1 cellular context compared by ENCODE assay signal in genomic region chr12:88579941-88580871, GRCh38.
A peak's percentile ranks its signal among the peaks of the same experiment; 100 is the strongest.
TF ChIP-seq lines count a peak whose summit lies in the region.

TSS of gene KITLG (minus strand) at chr12:88580471. CDS start at chr12:88580278, 193 bp downstream.

TF ChIP-seq in HepG2, 621 proteins besides CTCF, POLR2A, EP300 and RAD21 (continued from another document and continues in another):
- no peak for TF ChIP-seq HIC2 (CRISPR knock-in tag; IDR thresholded peaks at IDR 0.05; ENCODE audit: low read depth)
- no peak for TF ChIP-seq NKX3-1 (CRISPR knock-in tag; IDR thresholded peaks at IDR 0.05)
- no peak for TF ChIP-seq NFIB (CRISPR knock-in tag; IDR thresholded peaks at IDR 0.05; ENCODE audit: borderline replicate concordance)
- no peak for TF ChIP-seq GPN1 (CRISPR knock-in tag; IDR thresholded peaks at IDR 0.05; ENCODE audit: borderline replicate concordance)
- TF ChIP-seq HMG20B (CRISPR knock-in tag; conservative IDR thresholded peaks at IDR 0.05), result no peak
- TF ChIP-seq TEF (CRISPR knock-in tag; IDR thresholded peaks at IDR 0.05), result no peak; the same call in 1 of the 2 replicates
- TF ChIP-seq ZHX2 (IDR thresholded peaks at IDR 0.05; ENCODE audit: low read depth), result no peak
- TF ChIP-seq ZHX2 (CRISPR knock-in tag; IDR thresholded peaks at IDR 0.05; ENCODE audit: borderline replicate concordance), result no peak
- no peak for TF ChIP-seq DDIT3 (CRISPR knock-in tag; IDR thresholded peaks at IDR 0.05)
- no peak for TF ChIP-seq NCOA2 (CRISPR knock-in tag; IDR thresholded peaks at IDR 0.05)
- no peak for TF ChIP-seq ZNF816 (CRISPR knock-in tag; IDR thresholded peaks at IDR 0.05; ENCODE audit: borderline replicate concordance)
- no peak for TF ChIP-seq ZNF740 (CRISPR knock-in tag; IDR thresholded peaks at IDR 0.05)
- no peak for TF ChIP-seq MBD4 (IDR thresholded peaks at IDR 0.05; ENCODE audit: borderline replicate concordance, low read length)
- peak; percentile 71 for TF ChIP-seq UBTF (CRISPR knock-in tag; IDR thresholded peaks at IDR 0.05)
- no peak for TF ChIP-seq XBP1 (CRISPR knock-in tag; IDR thresholded peaks at IDR 0.05)
- no peak for TF ChIP-seq GATAD2A (CRISPR knock-in tag; IDR thresholded peaks at IDR 0.05)
- no peak for TF ChIP-seq JUND (CRISPR knock-in tag; IDR thresholded peaks at IDR 0.05)
- no peak for TF ChIP-seq ELK4 (CRISPR knock-in tag; IDR thresholded peaks at IDR 0.05; ENCODE audit: borderline replicate concordance)
- no peak for TF ChIP-seq TBX3 (IDR thresholded peaks at IDR 0.05; ENCODE audit: borderline replicate concordance)
- no peak for TF ChIP-seq RARA (CRISPR knock-in tag; IDR thresholded peaks at IDR 0.05)
- no peak for TF ChIP-seq E2F2 (CRISPR knock-in tag; IDR thresholded peaks at IDR 0.05; ENCODE audit: borderline replicate concordance)
- no peak for TF ChIP-seq ZNF879 (CRISPR knock-in tag; IDR thresholded peaks at IDR 0.05)
- no peak for TF ChIP-seq PBX3 (CRISPR knock-in tag; IDR thresholded peaks at IDR 0.05; ENCODE audit: borderline replicate concordance)
- TF ChIP-seq ZNF784 (CRISPR knock-in tag; IDR thresholded peaks at IDR 0.05; ENCODE audit: borderline replicate concordance), result no peak
- TF ChIP-seq SP1 (IDR thresholded peaks at IDR 0.05), result no peak
- TF ChIP-seq SP1 (CRISPR knock-in tag; IDR thresholded peaks at IDR 0.05), result no peak
- TF ChIP-seq RARG (CRISPR knock-in tag; IDR thresholded peaks at IDR 0.05; ENCODE audit: low read depth), result no peak
- no peak for TF ChIP-seq ZNF431 (CRISPR knock-in tag; IDR thresholded peaks at IDR 0.05; ENCODE audit: borderline replicate concordance, low read depth)
- no peak for TF ChIP-seq ATF4 (CRISPR knock-in tag; IDR thresholded peaks at IDR 0.05)
- no peak for TF ChIP-seq TOE1 (CRISPR knock-in tag; IDR thresholded peaks at IDR 0.05)
- no peak for TF ChIP-seq NR3C1 (CRISPR knock-in tag; IDR thresholded peaks at IDR 0.05)
- TF ChIP-seq ZNF367 (CRISPR knock-in tag; IDR thresholded peaks at IDR 0.05; ENCODE audit: borderline replicate concordance), result no peak
- TF ChIP-seq BCLAF1 (IDR thresholded peaks at IDR 0.05), result no peak
- no peak for TF ChIP-seq TERF1 (CRISPR knock-in tag; IDR thresholded peaks at IDR 0.05)
